21 cellular contexts compared by ENCODE assay signal in the genomic region with DNA sequence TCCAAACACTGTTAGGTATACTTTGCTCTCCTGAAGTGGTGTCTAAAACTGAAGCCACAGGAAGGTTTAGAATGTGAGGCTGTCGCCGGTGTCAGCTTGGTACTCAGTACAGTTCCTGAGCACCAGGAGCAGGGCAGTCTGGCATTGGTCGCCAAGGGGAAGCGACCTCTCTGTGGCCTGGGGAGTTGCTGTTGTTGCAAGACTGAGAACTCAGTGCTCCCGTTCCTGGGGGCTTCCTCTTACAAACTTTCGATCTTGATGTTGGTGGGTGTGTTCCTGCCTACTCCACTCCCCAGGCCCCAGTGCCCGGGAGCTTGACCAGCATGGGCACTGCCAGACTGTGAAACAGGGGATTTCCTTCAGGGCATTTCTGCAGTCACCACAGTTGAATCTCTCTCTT. TPM values are rescaled to one million over a fixed set of nuclear protein-coding genes. Genes with fewer than 3 reads are reported as not detected.
DNase-seq lines count a peak whose midpoint lies in the region; ATAC-seq and TF ChIP-seq lines count a peak whose summit lies in the region.
"Had no signal": no experiment of that assay in that cellular context is flagged by ENCODE, and none has a peak within 500 bp of the region (broad histone marks: within the 10 kb centered on the region; RNA-seq: fewer than 3 reads in every experiment).

No MANE protein-coding gene starts in this region.

- intact Hi-C loops in left cardiac atrium (cut with DNase I) (no loop called here), sciatic nerve (cut with DNase I) (no loop called here)

- no peaks in the 10 kb centered on the region for H3K27me3 ChIP-seq in GM06990 (replicated peaks; ENCODE audit: control insufficient read depth, insufficient read depth, low read length)
- no peaks in the 10 kb centered on the region for H3K27me3 ChIP-seq in CD8-positive, alpha-beta memory T cell (ENCODE audit: insufficient read depth, low read length, poor library complexity, severe bottlenecking)
- H3K27me3 ChIP-seq: breast epithelium had no signal

- H3K4me1 Mint-ChIP-seq in stimulated activated effector memory CD8-positive, alpha-beta T cell treated with anti-CD3 and anti-CD28 coated beads, Interleukin-12 subunit alpha, Interleukin-12 subunit beta, amount 100 ng/mL, for 72 hours: no peaks in the 10 kb centered on the region
- H3K4me1 Mint-ChIP-seq in CD8-positive, alpha-beta memory T cell: no peaks in the 10 kb centered on the region
- H3K4me1 Mint-ChIP-seq: activated naive CD8-positive, alpha-beta T cell treated with anti-CD3 and anti-CD28 coated beads, Interleukin-2, amount 50 U/mL, for 24 hours; WTC11 had no signal

- peaks cover 6 to 65% of the 10 kb centered on the region in 2 donors for H3K27me3 Mint-ChIP-seq in CD8-positive, alpha-beta memory T cell

- no peak overlapping the region for H3K27ac ChIP-seq in CD8-positive, alpha-beta memory T cell (ENCODE audit: low read depth, low read length)
- H3K27ac ChIP-seq: breast epithelium, RWPE1 had no signal

- H3K9me3 ChIP-seq in CD8-positive, alpha-beta memory T cell (ENCODE audit: low read length): no peaks in the 10 kb centered on the region
- H3K9me3 ChIP-seq: breast epithelium had no signal

- H3K36me3 ChIP-seq in GM06990 (ENCODE audit: control insufficient read depth, insufficient read depth, low read length): no peaks in the 10 kb centered on the region
- H3K36me3 ChIP-seq in CD8-positive, alpha-beta memory T cell (ENCODE audit: insufficient read depth, low read length): no peaks in the 10 kb centered on the region
- H3K36me3 ChIP-seq: breast epithelium had no signal

- no peak overlapping the region for H3K4me3 ChIP-seq in GM06990 (replicated peaks; ENCODE audit: low read depth, low read length)
- no peak overlapping the region for H3K4me3 ChIP-seq in CD8-positive, alpha-beta memory T cell (ENCODE audit: low read length)
- H3K4me3 ChIP-seq: breast epithelium had no signal

- H3K27ac Mint-ChIP-seq in stimulated activated effector memory CD8-positive, alpha-beta T cell treated with anti-CD3 and anti-CD28 coated beads, Interleukin-12 subunit alpha, Interleukin-12 subunit beta, amount 100 ng/mL, for 72 hours: no peak overlapping the region
- H3K27ac Mint-ChIP-seq in CD8-positive, alpha-beta memory T cell: no peak overlapping the region
- H3K27ac Mint-ChIP-seq: activated CD8-positive, alpha-beta T cell treated with anti-CD3 and anti-CD28 coated beads for 36 hours; activated naive CD8-positive, alpha-beta T cell treated with anti-CD3 and anti-CD28 coated beads, Interleukin-2, amount 50 U/mL, for 24 hours; nephron progenitor cell; stimulated activated naive CD8-positive, alpha-beta T cell treated with anti-CD3 and anti-CD28 coated beads, Interleukin-15, amount 100 ng/mL, for 72 hours; T-helper 1 cell treated with Interleukin-12 subunit alpha and Interleukin-12 subunit beta and Interleukin-4 antibody, amounts not matched to agents 30 μg/mL and 1 μg/mL, for 36 hours; WTC11 had no signal

- POLR2A ChIA-PET in CD8-positive, alpha-beta memory T cell (lab: Charles Lee): no interaction called here

- CTCF ChIA-PET in CD8-positive, alpha-beta memory T cell (lab: Charles Lee): interaction anchor here (0.7 kb wide), 1 partner anchor 35 kb away, joined by 3 read pairs; no protein-coding TSS in a partner anchor

- no peaks in the 10 kb centered on the region for H3K36me3 Mint-ChIP-seq in stimulated activated effector memory CD8-positive, alpha-beta T cell treated with anti-CD3 and anti-CD28 coated beads, Interleukin-12 subunit alpha, Interleukin-12 subunit beta, amount 100 ng/mL, for 72 hours
- H3K36me3 Mint-ChIP-seq in CD8-positive, alpha-beta memory T cell: peaks cover 0 to 4% (median 0%) of the 10 kb centered on the region in 3 donors
- H3K36me3 Mint-ChIP-seq: WTC11 had no signal

- H3K4me1 ChIP-seq in CD8-positive, alpha-beta memory T cell (ENCODE audit: insufficient read depth, low read length): no peaks in the 10 kb centered on the region
- H3K4me1 ChIP-seq: breast epithelium had no signal

- H3K4me3 Mint-ChIP-seq in stimulated activated effector memory CD8-positive, alpha-beta T cell treated with anti-CD3 and anti-CD28 coated beads, Interleukin-12 subunit alpha, Interleukin-12 subunit beta, amount 100 ng/mL, for 72 hours: no peak overlapping the region
- H3K4me3 Mint-ChIP-seq in CD8-positive, alpha-beta memory T cell: no peak overlapping the region
- H3K4me3 Mint-ChIP-seq: activated CD8-positive, alpha-beta T cell treated with anti-CD3 and anti-CD28 coated beads for 36 hours; activated naive CD8-positive, alpha-beta T cell treated with anti-CD3 and anti-CD28 coated beads, Interleukin-2, amount 50 U/mL, for 24 hours; nephron progenitor cell; stimulated activated naive CD8-positive, alpha-beta T cell treated with anti-CD3 and anti-CD28 coated beads, Interleukin-15, amount 100 ng/mL, for 72 hours; T-helper 1 cell treated with Interleukin-12 subunit alpha and Interleukin-12 subunit beta and Interleukin-4 antibody, amounts not matched to agents 30 μg/mL and 1 μg/mL, for 36 hours; WTC11 had no signal

- no peaks in the 10 kb centered on the region for H3K9me3 Mint-ChIP-seq in stimulated activated effector memory CD8-positive, alpha-beta T cell treated with anti-CD3 and anti-CD28 coated beads, Interleukin-12 subunit alpha, Interleukin-12 subunit beta, amount 100 ng/mL, for 72 hours
- H3K9me3 Mint-ChIP-seq in CD8-positive, alpha-beta memory T cell: peaks cover 0 to 10% (median 1%) of the 10 kb centered on the region in 5 donors
- H3K9me3 Mint-ChIP-seq: activated CD8-positive, alpha-beta T cell treated with anti-CD3 and anti-CD28 coated beads for 36 hours; activated naive CD8-positive, alpha-beta T cell treated with anti-CD3 and anti-CD28 coated beads, Interleukin-2, amount 50 U/mL, for 24 hours; stimulated activated naive CD8-positive, alpha-beta T cell treated with anti-CD3 and anti-CD28 coated beads, Interleukin-15, amount 100 ng/mL, for 72 hours; T-helper 1 cell treated with Interleukin-12 subunit alpha and Interleukin-12 subunit beta and Interleukin-4 antibody, amounts not matched to agents 30 μg/mL and 1 μg/mL, for 36 hours had no signal

- ATAC-seq in left cardiac atrium: peak in 1 of 2 donors; percentile 15
- peak; percentile 40 for ATAC-seq in sciatic nerve
- no peak for ATAC-seq in stimulated activated effector memory CD8-positive, alpha-beta T cell treated with anti-CD3 and anti-CD28 coated beads, Interleukin-12 subunit alpha, Interleukin-12 subunit beta, amount 100 ng/mL, for 72 hours
- no peak for ATAC-seq in HG02798 (IDR thresholded peaks at IDR 0.05; ENCODE audit: poor library complexity, unreplicated experiment)
- no peak for ATAC-seq in HG03196 (IDR thresholded peaks at IDR 0.05; ENCODE audit: unreplicated experiment)
- ATAC-seq: activated CD8-positive, alpha-beta T cell treated with anti-CD3 and anti-CD28 coated beads for 36 hours; activated naive CD8-positive, alpha-beta T cell treated with anti-CD3 and anti-CD28 coated beads, Interleukin-2, amount 50 U/mL, for 24 hours; stimulated activated naive CD8-positive, alpha-beta T cell treated with anti-CD3 and anti-CD28 coated beads, Interleukin-15, amount 100 ng/mL, for 72 hours; WTC11 had no signal

- DNase-seq in GM06990 (ENCODE audit: extremely low read depth, insufficient read length) (peak; percentile 31), SIG-M5 treated with dmso at 0.1 percent for 504 hours (lab: John Stamatoyannopoulos, UW; ENCODE audit: unreplicated experiment) (peak; percentile 90), left cardiac atrium (peak; percentile 41), sciatic nerve (ENCODE audit: low spot score) (peak; percentile 55)
- DNase-seq in stimulated activated effector memory CD8-positive, alpha-beta T cell treated with anti-CD3 and anti-CD28 coated beads, Interleukin-12 subunit alpha, Interleukin-12 subunit beta, amount 100 ng/mL, for 72 hours (ENCODE audit: low spot score in 2 of 2): no peak
- DNase-seq in CD8-positive, alpha-beta memory T cell: no peak
- DNase-seq: activated CD8-positive, alpha-beta T cell treated with anti-CD3 and anti-CD28 coated beads for 36 hours; activated naive CD8-positive, alpha-beta T cell treated with anti-CD3 and anti-CD28 coated beads, Interleukin-2, amount 50 U/mL, for 24 hours; Calu3; Karpas-422; mesendoderm; NCI-H1417 treated with DMSO at 0.1 percent for 48 hours; NCI-H2171 treated with DMSO at 0.1 percent for 48 hours; nephron progenitor cell; stimulated activated naive CD8-positive, alpha-beta T cell treated with anti-CD3 and anti-CD28 coated beads, Interleukin-15, amount 100 ng/mL, for 72 hours had no signal

- no peak for TF ChIP-seq CTCF in GM06990 (IDR thresholded peaks at IDR 0.05; ENCODE audit: insufficient read depth, low read length, poor library complexity, severe bottlenecking)

RNA-seq across cellular contexts. Expression of a gene that starts 52.4 kb away (rescaled TPM):
- total RNA-seq in left cardiac atrium (10 to 100 TPM; 11.8 to 12.5 TPM), sciatic nerve (3.2 TPM)
- 1 to 10 TPM; 6.3 to 7.1 TPM for total RNA-seq in CD8-positive, alpha-beta memory T cell
- 1.7 TPM for polyA plus RNA-seq in CD8-positive, alpha-beta memory T cell

Comparison
In these comparisons a context has a peak if more than half of its experiments do, and no peak if none do; other contexts are left out.
1. DNase-seq: peak in GM06990 (single experiment), SIG-M5 treated with dmso at 0.1 percent for 504 hours (single experiment), left cardiac atrium (single experiment) and sciatic nerve (single experiment); none in stimulated activated effector memory CD8-positive, alpha-beta T cell treated with anti-CD3 and anti-CD28 coated beads, Interleukin-12 subunit alpha, Interleukin-12 subunit beta, amount 100 ng/mL, for 72 hours (0 of 2) and CD8-positive, alpha-beta memory T cell (0 of 5).